In the genomic region with DNA sequence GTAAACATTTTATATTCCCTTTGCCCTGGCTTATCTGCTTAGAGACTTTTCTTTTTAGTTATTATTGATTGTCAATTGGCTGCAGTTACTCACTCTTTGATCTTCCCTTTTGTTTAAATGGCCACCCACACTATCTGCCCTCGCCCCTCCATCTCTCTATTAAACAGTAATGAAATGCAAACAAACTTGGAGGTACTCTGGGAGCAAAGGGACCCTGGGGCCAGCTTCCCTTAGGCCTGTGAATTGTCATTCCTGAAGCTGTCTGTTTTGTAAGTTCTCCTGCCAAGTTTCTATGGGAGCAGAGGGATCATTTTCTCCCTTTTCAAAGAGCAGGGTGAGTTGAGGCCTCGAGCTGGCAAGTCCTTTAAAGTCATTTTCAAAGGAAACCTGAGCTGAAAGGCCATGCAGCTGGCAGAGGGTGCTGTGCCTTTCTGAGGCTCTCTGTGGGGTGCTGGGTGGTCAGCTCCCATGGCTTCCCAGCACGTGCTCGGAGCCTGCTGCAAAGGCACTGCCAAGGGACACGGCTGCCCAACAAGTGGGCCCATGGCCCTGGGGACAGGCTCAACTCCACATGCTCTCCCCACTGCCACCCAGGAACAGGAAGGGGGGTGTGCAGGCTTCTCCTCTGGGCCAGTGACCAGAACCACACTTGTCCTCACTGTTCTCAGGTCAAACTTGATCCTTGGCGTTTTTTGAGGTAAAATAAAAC, we compare ENCODE assay signal across 1 cellular context.
TF ChIP-seq lines count a peak whose summit lies in the region.

No MANE protein-coding gene starts in this region.

TF ChIP-seq in liver, 16 proteins besides CTCF, POLR2A, EP300 and RAD21 (continued from another document):
- TF ChIP-seq, protein P1, sequence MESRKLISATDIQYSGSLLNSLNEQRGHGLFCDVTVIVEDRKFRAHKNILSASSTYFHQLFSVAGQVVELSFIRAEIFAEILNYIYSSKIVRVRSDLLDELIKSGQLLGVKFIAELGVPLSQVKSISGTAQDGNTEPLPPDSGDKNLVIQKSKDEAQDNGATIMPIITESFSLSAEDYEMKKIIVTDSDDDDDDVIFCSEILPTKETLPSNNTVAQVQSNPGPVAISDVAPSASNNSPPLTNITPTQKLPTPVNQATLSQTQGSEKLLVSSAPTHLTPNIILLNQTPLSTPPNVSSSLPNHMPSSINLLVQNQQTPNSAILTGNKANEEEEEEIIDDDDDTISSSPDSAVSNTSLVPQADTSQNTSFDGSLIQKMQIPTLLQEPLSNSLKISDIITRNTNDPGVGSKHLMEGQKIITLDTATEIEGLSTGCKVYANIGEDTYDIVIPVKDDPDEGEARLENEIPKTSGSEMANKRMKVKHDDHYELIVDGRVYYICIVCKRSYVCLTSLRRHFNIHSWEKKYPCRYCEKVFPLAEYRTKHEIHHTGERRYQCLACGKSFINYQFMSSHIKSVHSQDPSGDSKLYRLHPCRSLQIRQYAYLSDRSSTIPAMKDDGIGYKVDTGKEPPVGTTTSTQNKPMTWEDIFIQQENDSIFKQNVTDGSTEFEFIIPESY (IDR thresholded peaks at IDR 0.05): peak; percentile 27
- TF ChIP-seq HNF4G (IDR thresholded peaks at IDR 0.05): no peak
- peak; percentile 93 for TF ChIP-seq YY1 (IDR thresholded peaks at IDR 0.05)
- TF ChIP-seq RXRA (IDR thresholded peaks at IDR 0.05): peak; percentile 62 to 86
- TF ChIP-seq HNF4A (conservative IDR thresholded peaks at IDR 0.05): peak; percentile 58 to 75
- no peak for TF ChIP-seq FOXA1 (IDR thresholded peaks at IDR 0.05)
TF ChIP-seq in liver: peak in this region for 11.
